ENCODE assay signal across 1 cellular context in genomic region chr11:46593550-46594382, GRCh38.
TF ChIP-seq lines count a peak whose summit lies in the region.

Gene AMBRA1 (minus strand): TSS chr11:46594023. CDS start chr11:46548380, 45,643 bp downstream.

TF ChIP-seq in WTC11, 78 proteins besides CTCF, POLR2A, EP300 and RAD21 (continued from another document):
- TF ChIP-seq, protein P1, sequence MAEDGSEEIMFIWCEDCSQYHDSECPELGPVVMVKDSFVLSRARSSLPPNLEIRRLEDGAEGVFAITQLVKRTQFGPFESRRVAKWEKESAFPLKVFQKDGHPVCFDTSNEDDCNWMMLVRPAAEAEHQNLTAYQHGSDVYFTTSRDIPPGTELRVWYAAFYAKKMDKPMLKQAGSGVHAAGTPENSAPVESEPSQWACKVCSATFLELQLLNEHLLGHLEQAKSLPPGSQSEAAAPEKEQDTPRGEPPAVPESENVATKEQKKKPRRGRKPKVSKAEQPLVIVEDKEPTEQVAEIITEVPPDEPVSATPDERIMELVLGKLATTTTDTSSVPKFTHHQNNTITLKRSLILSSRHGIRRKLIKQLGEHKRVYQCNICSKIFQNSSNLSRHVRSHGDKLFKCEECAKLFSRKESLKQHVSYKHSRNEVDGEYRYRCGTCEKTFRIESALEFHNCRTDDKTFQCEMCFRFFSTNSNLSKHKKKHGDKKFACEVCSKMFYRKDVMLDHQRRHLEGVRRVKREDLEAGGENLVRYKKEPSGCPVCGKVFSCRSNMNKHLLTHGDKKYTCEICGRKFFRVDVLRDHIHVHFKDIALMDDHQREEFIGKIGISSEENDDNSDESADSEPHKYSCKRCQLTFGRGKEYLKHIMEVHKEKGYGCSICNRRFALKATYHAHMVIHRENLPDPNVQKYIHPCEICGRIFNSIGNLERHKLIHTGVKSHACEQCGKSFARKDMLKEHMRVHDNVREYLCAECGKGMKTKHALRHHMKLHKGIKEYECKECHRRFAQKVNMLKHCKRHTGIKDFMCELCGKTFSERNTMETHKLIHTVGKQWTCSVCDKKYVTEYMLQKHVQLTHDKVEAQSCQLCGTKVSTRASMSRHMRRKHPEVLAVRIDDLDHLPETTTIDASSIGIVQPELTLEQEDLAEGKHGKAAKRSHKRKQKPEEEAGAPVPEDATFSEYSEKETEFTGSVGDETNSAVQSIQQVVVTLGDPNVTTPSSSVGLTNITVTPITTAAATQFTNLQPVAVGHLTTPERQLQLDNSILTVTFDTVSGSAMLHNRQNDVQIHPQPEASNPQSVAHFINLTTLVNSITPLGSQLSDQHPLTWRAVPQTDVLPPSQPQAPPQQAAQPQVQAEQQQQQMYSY (CRISPR knock-in tag; IDR thresholded peaks at IDR 0.05), result no peak
- TF ChIP-seq ETV6 (CRISPR knock-in tag; IDR thresholded peaks at IDR 0.05) (peak; percentile 74; the same call in 1 of the 2 replicates), CREM (CRISPR knock-in tag; IDR thresholded peaks at IDR 0.05) (no peak; the same call in 1 of the 2 replicates), ZNF232 (CRISPR knock-in tag; IDR thresholded peaks at IDR 0.05) (peak; percentile 72; the same call in 1 of the 2 replicates), FOXP1 (CRISPR knock-in tag; IDR thresholded peaks at IDR 0.05; ENCODE audit: borderline replicate concordance) (peak; percentile 80; the same call in 1 of the 2 replicates), RORB (CRISPR knock-in tag; IDR thresholded peaks at IDR 0.05) (no peak), SP1 (CRISPR knock-in tag; conservative IDR thresholded peaks at IDR 0.05) (no peak; the same call in 1 of the 2 replicates)
- TF ChIP-seq, protein P2, sequence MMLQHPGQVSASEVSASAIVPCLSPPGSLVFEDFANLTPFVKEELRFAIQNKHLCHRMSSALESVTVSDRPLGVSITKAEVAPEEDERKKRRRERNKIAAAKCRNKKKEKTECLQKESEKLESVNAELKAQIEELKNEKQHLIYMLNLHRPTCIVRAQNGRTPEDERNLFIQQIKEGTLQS (CRISPR knock-in tag; conservative IDR thresholded peaks at IDR 0.05), result no peak
